Comparison of ENCODE assay signal across 20 cellular contexts in the genomic region with DNA sequence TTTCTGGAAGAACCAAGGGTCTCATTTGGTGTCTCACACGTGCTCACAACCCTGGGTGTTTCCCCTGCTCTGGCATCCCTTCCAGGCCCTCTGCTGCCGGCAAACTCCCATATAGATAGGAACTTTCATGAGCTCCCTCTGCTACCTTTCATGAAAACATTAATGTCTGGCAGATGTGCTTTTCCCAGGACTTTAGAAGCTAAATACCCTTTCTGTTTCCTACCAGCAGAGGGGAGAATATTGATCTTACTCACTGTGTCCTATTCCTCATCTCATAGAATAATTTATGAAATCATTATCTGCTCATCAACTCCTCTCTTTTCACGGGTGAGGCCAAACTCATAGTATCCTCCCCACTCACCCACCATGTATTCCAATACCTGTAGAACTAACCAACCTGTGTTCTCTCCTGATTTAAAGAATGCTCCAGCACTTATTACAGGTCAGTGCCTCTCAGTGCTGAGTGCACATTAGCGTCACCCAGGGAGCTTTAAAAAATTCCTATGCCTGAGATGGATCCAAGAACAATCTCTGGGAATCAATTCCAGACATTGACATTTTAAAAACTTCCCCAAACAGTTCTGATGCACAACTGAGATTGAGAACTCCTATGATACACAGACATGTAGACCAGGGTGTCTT.
"Had no signal": no experiment of that assay in that cellular context is flagged by ENCODE, and none has a peak within 500 bp of the region (broad histone marks: within the 10 kb centered on the region; RNA-seq: fewer than 3 reads in every experiment).

No MANE protein-coding gene starts in this region.

- H3K36me3 Mint-ChIP-seq: activated CD4-positive, alpha-beta memory T cell treated with anti-CD3 and anti-CD28 coated beads for 36 hours; activated naive CD8-positive, alpha-beta T cell; type B pancreatic cell; WTC11 had no signal

- H3K4me3 Mint-ChIP-seq: activated CD4-positive, alpha-beta memory T cell treated with anti-CD3 and anti-CD28 coated beads for 36 hours; activated CD4-positive, alpha-beta T cell treated with anti-CD3 and anti-CD28 coated beads for 36 hours; activated naive CD8-positive, alpha-beta T cell; nephron progenitor cell; stimulated activated naive CD8-positive, alpha-beta T cell treated with anti-CD3 and anti-CD28 coated beads, Interleukin-15, amount 100 ng/mL, for 72 hours; T-helper 2 cell treated with Interferon-gamma antibody and Interleukin-4, amounts not matched to agents 5 μg/mL and 100 μg/mL, for 36 hours; type B pancreatic cell; WTC11 had no signal

- H3K27me3 ChIP-seq: dorsolateral prefrontal cortex, gastrocnemius medialis had no signal

- DNase-seq: activated CD4-positive, alpha-beta memory T cell treated with anti-CD3 and anti-CD28 coated beads for 36 hours; activated CD4-positive, alpha-beta T cell treated with anti-CD3 and anti-CD28 coated beads for 36 hours; dorsolateral prefrontal cortex; gastrocnemius medialis; head of caudate nucleus; kidney; mammary epithelial cell; nephron progenitor cell; nucleus accumbens; right cardiac atrium; stimulated activated naive CD8-positive, alpha-beta T cell treated with anti-CD3 and anti-CD28 coated beads, Interleukin-15, amount 100 ng/mL, for 72 hours had no signal

- FAIRE-seq: colon, kidney, TTC549 had no signal

- H3K27ac Mint-ChIP-seq: activated CD4-positive, alpha-beta memory T cell treated with anti-CD3 and anti-CD28 coated beads for 36 hours; activated CD4-positive, alpha-beta T cell treated with anti-CD3 and anti-CD28 coated beads for 36 hours; activated naive CD8-positive, alpha-beta T cell; nephron progenitor cell; stimulated activated naive CD8-positive, alpha-beta T cell treated with anti-CD3 and anti-CD28 coated beads, Interleukin-15, amount 100 ng/mL, for 72 hours; T-helper 2 cell treated with Interferon-gamma antibody and Interleukin-4, amounts not matched to agents 5 μg/mL and 100 μg/mL, for 36 hours; type B pancreatic cell; WTC11 had no signal

- H3K4me1 Mint-ChIP-seq: activated CD4-positive, alpha-beta T cell treated with anti-CD3 and anti-CD28 coated beads for 36 hours; stimulated activated naive CD8-positive, alpha-beta T cell treated with anti-CD3 and anti-CD28 coated beads, Interleukin-15, amount 100 ng/mL, for 72 hours had no signal

- H3K4me1 ChIP-seq: prostate gland had no signal

- H3K36me3 ChIP-seq: gastrocnemius medialis, prostate gland had no signal

- H3K4me3 ChIP-seq: dorsolateral prefrontal cortex, gastrocnemius medialis, prostate gland, skin epidermis had no signal

- H3K9me3 ChIP-seq: gastrocnemius medialis, prostate gland had no signal

- H3K27me3 Mint-ChIP-seq: activated CD4-positive, alpha-beta memory T cell treated with anti-CD3 and anti-CD28 coated beads for 36 hours; activated CD4-positive, alpha-beta T cell treated with anti-CD3 and anti-CD28 coated beads for 36 hours; stimulated activated naive CD8-positive, alpha-beta T cell treated with anti-CD3 and anti-CD28 coated beads, Interleukin-15, amount 100 ng/mL, for 72 hours; type B pancreatic cell had no signal

- ATAC-seq: activated CD4-positive, alpha-beta T cell treated with anti-CD3 and anti-CD28 coated beads for 36 hours; gastrocnemius medialis; left lobe of liver; right cardiac atrium; stimulated activated naive CD8-positive, alpha-beta T cell treated with anti-CD3 and anti-CD28 coated beads, Interleukin-15, amount 100 ng/mL, for 72 hours; WTC11 had no signal

- H3K27ac ChIP-seq: dorsolateral prefrontal cortex, gastrocnemius medialis, prostate gland had no signal
